Comparison of ENCODE assay signal across 8 cellular contexts in the genomic region with DNA sequence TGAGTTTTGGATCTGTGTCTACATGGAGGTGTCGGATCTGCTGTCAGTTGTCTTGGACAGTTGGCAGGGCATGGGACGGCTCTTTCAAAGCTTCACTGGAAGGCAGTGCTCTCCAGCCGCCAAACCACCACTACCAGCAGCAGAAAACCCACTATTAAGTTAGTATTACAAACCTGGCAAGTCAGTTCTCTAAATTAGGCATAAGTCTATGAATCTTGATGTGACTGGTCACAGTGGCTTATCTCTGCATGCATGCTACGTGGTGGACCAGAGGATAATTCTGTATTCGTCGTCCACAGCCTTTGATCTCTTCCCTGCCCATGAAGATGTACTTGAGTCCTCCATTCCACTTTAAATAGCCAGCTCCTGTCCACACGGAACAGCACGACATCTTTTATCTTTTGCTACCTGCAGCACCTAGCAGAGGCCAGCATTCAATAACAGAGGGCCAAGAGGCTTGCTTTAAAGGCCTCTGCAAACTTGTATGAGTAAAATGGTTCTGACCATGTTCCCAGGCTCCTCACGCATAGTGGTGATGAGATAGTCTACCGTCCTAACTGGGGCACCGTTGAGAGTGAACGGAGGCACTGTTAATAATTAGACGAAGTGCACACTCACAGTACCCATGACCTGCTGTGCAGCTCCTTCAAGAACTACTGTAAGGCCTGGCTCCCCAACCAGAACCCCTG. TPM values are rescaled to one million over a fixed set of nuclear protein-coding genes. Genes with fewer than 3 reads are reported as not detected.
DNase-seq lines count a peak whose midpoint lies in the region; ATAC-seq and TF ChIP-seq lines count a peak whose summit lies in the region.

No MANE protein-coding gene starts in this region.

- POLR2A ChIA-PET in activated naive CD8-positive, alpha-beta T cell treated with anti-CD3 and anti-CD28 coated beads, Interleukin-2, amount 10 ng/mL, durations not matched to agents 7 days and 5 days (lab: Charles Lee) = interaction anchor here (1.5 kb wide), 1 partner anchor 26 kb away, joined by 3 read pairs; no protein-coding TSS in a partner anchor

- DNase-seq in DMS53 (lab: John Stamatoyannopoulos, UW) (peak; percentile 46), DMS53 treated with DMSO at 0.1 percent for 48 hours (lab: John Stamatoyannopoulos, UW; ENCODE audit: unreplicated experiment) (no peak), kidney tubule cell (ENCODE audit: low spot score) (peak; percentile 82), suprapubic skin (ENCODE audit: low spot score in 2 of 2) (no peak), GF-D8 (lab: John Stamatoyannopoulos, UW) (no peak)
- DNase-seq in activated naive CD8-positive, alpha-beta T cell treated with anti-CD3 and anti-CD28 coated beads, Interleukin-2, amount 10 ng/mL, durations not matched to agents 7 days and 5 days = no peak

- no peaks in the 10 kb centered on the region for H3K27me3 ChIP-seq in suprapubic skin

- H3K4me1 ChIP-seq in suprapubic skin = peaks cover 81% of the 10 kb centered on the region

- H3K9me3 ChIP-seq in suprapubic skin = no peaks in the 10 kb centered on the region

- TF ChIP-seq EP300 in suprapubic skin (IDR thresholded peaks at IDR 0.05) = no peak

- no peak for ATAC-seq in activated naive CD8-positive, alpha-beta T cell treated with anti-CD3 and anti-CD28 coated beads, Interleukin-2, amount 10 ng/mL, durations not matched to agents 7 days and 5 days (ENCODE audit: low read depth)
- no peak for ATAC-seq in GM21576 (IDR thresholded peaks at IDR 0.05; ENCODE audit: unreplicated experiment)
- no peak for ATAC-seq in HG03097 (IDR thresholded peaks at IDR 0.05; ENCODE audit: low FRiP score, unreplicated experiment)

- H3K4me3 ChIP-seq in suprapubic skin = peak overlapping the region; percentile 75

- H3K36me3 ChIP-seq in suprapubic skin = no peaks in the 10 kb centered on the region

- peak overlapping the region; percentile 79 for H3K27ac ChIP-seq in suprapubic skin

- no peak for TF ChIP-seq CTCF in suprapubic skin (IDR thresholded peaks at IDR 0.05)

- peak overlapping the region; percentile 89 for H3K4me3 Mint-ChIP-seq in activated naive CD8-positive, alpha-beta T cell treated with anti-CD3 and anti-CD28 coated beads, Interleukin-2, amount 10 ng/mL, durations not matched to agents 7 days and 5 days

- peaks cover 4% of the 10 kb centered on the region for H3K27me3 Mint-ChIP-seq in activated naive CD8-positive, alpha-beta T cell treated with anti-CD3 and anti-CD28 coated beads, Interleukin-2, amount 10 ng/mL, durations not matched to agents 7 days and 5 days

- H3K4me1 Mint-ChIP-seq in activated naive CD8-positive, alpha-beta T cell treated with anti-CD3 and anti-CD28 coated beads, Interleukin-2, amount 10 ng/mL, durations not matched to agents 7 days and 5 days = peaks cover 56% of the 10 kb centered on the region

- H3K9me3 Mint-ChIP-seq in activated naive CD8-positive, alpha-beta T cell treated with anti-CD3 and anti-CD28 coated beads, Interleukin-2, amount 10 ng/mL, durations not matched to agents 7 days and 5 days = no peaks in the 10 kb centered on the region

- no peaks in the 10 kb centered on the region for H3K36me3 Mint-ChIP-seq in activated naive CD8-positive, alpha-beta T cell treated with anti-CD3 and anti-CD28 coated beads, Interleukin-2, amount 10 ng/mL, durations not matched to agents 7 days and 5 days

- no peak for TF ChIP-seq POLR2A in suprapubic skin (IDR thresholded peaks at IDR 0.05)

- peak overlapping the region; percentile 42 for H3K27ac Mint-ChIP-seq in activated naive CD8-positive, alpha-beta T cell treated with anti-CD3 and anti-CD28 coated beads, Interleukin-2, amount 10 ng/mL, durations not matched to agents 7 days and 5 days

- WGBS in suprapubic skin = 67% methylated on average over 13 of the region's 13 CpGs

RNA-seq across cellular contexts. Expression of a gene that starts 0.8 kb away (rescaled TPM):
- 1 to 10 TPM; 2.1 to 4.1 TPM for total RNA-seq in activated naive CD8-positive, alpha-beta T cell treated with anti-CD3 and anti-CD28 coated beads, Interleukin-2, amount 10 ng/mL, durations not matched to agents 7 days and 5 days
- total RNA-seq in suprapubic skin = 10 to 100 TPM; 24.1 to 50.8 (median 39.3) TPM

RNA-seq across cellular contexts. Expression of a gene that starts 42.7 kb away (rescaled TPM):
- under 1 TPM; 0.19 to 0.26 TPM for total RNA-seq in activated naive CD8-positive, alpha-beta T cell treated with anti-CD3 and anti-CD28 coated beads, Interleukin-2, amount 10 ng/mL, durations not matched to agents 7 days and 5 days
- total RNA-seq in suprapubic skin = 10 to 100 TPM in 1 of 4 donors, 1 to 10 TPM in 3; 2.6 to 11.9 (median 5.1) TPM

Comparison
In these comparisons a context has a peak if more than half of its experiments do, and no peak if none do; other contexts are left out.
1. DNase-seq: peak in DMS53 (single experiment) and kidney tubule cell (single experiment); none in DMS53 treated with DMSO at 0.1 percent for 48 hours (single experiment), activated naive CD8-positive, alpha-beta T cell treated with anti-CD3 and anti-CD28 coated beads, Interleukin-2, amount 10 ng/mL, durations not matched to agents 7 days and 5 days (single experiment), suprapubic skin (0 of 2) and GF-D8 (single experiment).
2. RNA of a gene that starts 0.8 kb away (total RNA-seq): 24.1 to 50.8 TPM in suprapubic skin; 2.1 to 4.1 TPM in activated naive CD8-positive, alpha-beta T cell treated with anti-CD3 and anti-CD28 coated beads, Interleukin-2, amount 10 ng/mL, durations not matched to agents 7 days and 5 days; every median in the first group is over 4 times any median in the second.